ENCODE assay signal across 9 cellular contexts in genomic region chr15:64112077-64112772, GRCh38. TPM values are rescaled to one million over a fixed set of nuclear protein-coding genes. Genes with fewer than 3 reads are reported as not detected.
DNase-seq lines count a peak whose midpoint lies in the region; ATAC-seq and TF ChIP-seq lines count a peak whose summit lies in the region.
"Had no signal": no experiment of that assay in that cellular context is flagged by ENCODE, and none has a peak within 500 bp of the region (broad histone marks: within the 10 kb centered on the region; RNA-seq: fewer than 3 reads in every experiment).

No MANE protein-coding gene starts in this region.

- H3K9me3 ChIP-seq in RWPE2 (ENCODE audit: severe bottlenecking) (no peaks in the 10 kb centered on the region), endodermal cell (ENCODE audit: control insufficient read depth, low read length) (no peaks in the 10 kb centered on the region)

- H3K27me3 ChIP-seq in RWPE2 (ENCODE audit: insufficient read depth, poor library complexity, severe bottlenecking) = no peaks in the 10 kb centered on the region
- no peaks in the 10 kb centered on the region for H3K27me3 ChIP-seq in endodermal cell (ENCODE audit: control insufficient read depth, insufficient read depth, low read length, poor library complexity, severe bottlenecking)

- H3K4me3 Mint-ChIP-seq in endodermal cell (no peak overlapping the region), progenitor cell of endocrine pancreas (ENCODE audit: low read depth) (no peak overlapping the region)

- H3K27me3 Mint-ChIP-seq in endodermal cell (ENCODE audit: insufficient read depth) (no peaks in the 10 kb centered on the region), progenitor cell of endocrine pancreas (no peaks in the 10 kb centered on the region)

- TF ChIP-seq CTCF in RWPE2 (IDR thresholded peaks at IDR 0.05; ENCODE audit: poor library complexity, severe bottlenecking) (no peak), endodermal cell (conservative IDR thresholded peaks at IDR 0.05) (no peak), progenitor cell of endocrine pancreas (IDR thresholded peaks at IDR 0.05; ENCODE audit: unreplicated experiment) (no peak)

- peaks cover 52% of the 10 kb centered on the region for H3K36me3 ChIP-seq in RWPE2 (ENCODE audit: low read depth)
- peaks cover 33% of the 10 kb centered on the region for H3K36me3 ChIP-seq in endodermal cell (ENCODE audit: control insufficient read depth, insufficient read depth, low read length)

- in situ Hi-C loops in G401 (cut with HindIII; ENCODE audit: low sequenced_read_pairs) = no loop called here

- H3K4me1 ChIP-seq in RWPE2 (ENCODE audit: insufficient read depth, poor library complexity, severe bottlenecking) = no peaks in the 10 kb centered on the region
- H3K4me1 ChIP-seq in endodermal cell (ENCODE audit: control insufficient read depth, insufficient read depth, low read length) = no peaks in the 10 kb centered on the region

- H3K9ac ChIP-seq in endodermal cell (ENCODE audit: extremely low read depth, low read length, poor library complexity, severe bottlenecking) = no peak overlapping the region

- H3K36me3 Mint-ChIP-seq in endodermal cell (ENCODE audit: low read depth) (peaks cover 26% of the 10 kb centered on the region), progenitor cell of endocrine pancreas (ENCODE audit: insufficient read depth) (peaks cover 13% of the 10 kb centered on the region)

- no peaks in the 10 kb centered on the region for H3K9me3 Mint-ChIP-seq in endodermal cell
- H3K9me3 Mint-ChIP-seq in progenitor cell of endocrine pancreas (ENCODE audit: low read depth) = no peaks in the 10 kb centered on the region

- H3K4me3 ChIP-seq in RWPE2 (ENCODE audit: severe bottlenecking) (no peak overlapping the region), endodermal cell (ENCODE audit: low read length) (no peak overlapping the region)

- no peak overlapping the region for H3K27ac ChIP-seq in RWPE2 (ENCODE audit: poor library complexity, severe bottlenecking)
- H3K27ac ChIP-seq in endodermal cell (ENCODE audit: low read depth, low read length) = no peak overlapping the region

- H3K27ac Mint-ChIP-seq in endodermal cell (peak overlapping the region; percentile 54), progenitor cell of endocrine pancreas (peak overlapping the region; percentile 49)

- WGBS in endodermal cell (ENCODE audit: insufficient coverage in 1 of 2, insufficient read length in 1 of 2), 2 experiments = 93% methylated on average over 3 of the region's 3 CpGs

- DNase-seq in RWPE2 (ENCODE audit: low spot score) (no peak), endodermal cell (no peak), progenitor cell of endocrine pancreas (ENCODE audit: low spot score, unreplicated experiment) (no peak), COR-L47 (lab: John Stamatoyannopoulos, UW) (no peak), NCI-H526 (lab: John Stamatoyannopoulos, UW) (no peak), G401 (ENCODE audit: low spot score) (no peak)
- DNase-seq: activated effector memory CD4-positive, alpha-beta T cell treated with Interleukin-2 at 50 U/mL for 16 hours; NCI-H2029; PC-3 had no signal

- H3K4me1 Mint-ChIP-seq in endodermal cell = peaks cover 12% of the 10 kb centered on the region
- H3K4me1 Mint-ChIP-seq in progenitor cell of endocrine pancreas (ENCODE audit: low read depth) = peaks cover 22% of the 10 kb centered on the region

- ATAC-seq in RWPE2 (ENCODE audit: low read depth) = peak; percentile 23; the same call in 1 of the 3 replicates
- ATAC-seq: PC-3 had no signal

RNA-seq across cellular contexts. Expression of gene SNX1, which starts 16.4 kb away (rescaled TPM):
- total RNA-seq in endodermal cell = 10 to 100 TPM; 54.5 to 63.0 TPM
- polyA plus RNA-seq in endodermal cell (2013, experiment 1 of 2) = 62.9 TPM
- polyA plus RNA-seq in endodermal cell (2013, experiment 2 of 2) = 61.1 TPM
- total RNA-seq in progenitor cell of endocrine pancreas = 91.4 and 95.9 TPM in 2 replicates
- 125 and 136 TPM in 2 replicates for total RNA-seq in G401 (2014; rRNA removed; shearing (Covaris generic))

RNA-seq across cellular contexts. Expression of gene CIAO2A, which starts 18.6 kb away (rescaled TPM):
- total RNA-seq in endodermal cell (10 to 100 TPM; 54.6 to 63.2 TPM), progenitor cell of endocrine pancreas (52.6 and 54.4 TPM in 2 replicates)
- 94.6 TPM for polyA plus RNA-seq in endodermal cell (2013, experiment 1 of 2)
- 76.5 TPM for polyA plus RNA-seq in endodermal cell (2013, experiment 2 of 2)
- 233 and 242 TPM in 2 replicates for total RNA-seq in G401 (2014; rRNA removed; shearing (Covaris generic))

RNA-seq across cellular contexts. Expression of gene SNX22, which starts 39.3 kb away (rescaled TPM):
- total RNA-seq in endodermal cell (1 to 10 TPM; 1.6 to 2.6 TPM), progenitor cell of endocrine pancreas (7.3 and 8.1 TPM in 2 replicates)
- 0.96 TPM for polyA plus RNA-seq in endodermal cell (2013, experiment 1 of 2)
- polyA plus RNA-seq in endodermal cell (2013, experiment 2 of 2) = 1.1 TPM
- 18.2 and 24.7 TPM in 2 replicates for total RNA-seq in G401 (2014; rRNA removed; shearing (Covaris generic))

RNA-seq across cellular contexts. Expression of gene PPIB, which starts 50.6 kb away (rescaled TPM):
- 100 to 1,000 TPM; 551 to 652 TPM for total RNA-seq in endodermal cell
- polyA plus RNA-seq in endodermal cell (2013, experiment 1 of 2) = 347 TPM
- 348 TPM for polyA plus RNA-seq in endodermal cell (2013, experiment 2 of 2)
- total RNA-seq in progenitor cell of endocrine pancreas = 491 and 499 TPM in 2 replicates
- 580 and 591 TPM in 2 replicates for total RNA-seq in G401 (2014; rRNA removed; shearing (Covaris generic))
